Comparison of ENCODE assay signal across 11 cellular contexts in the genomic region with DNA sequence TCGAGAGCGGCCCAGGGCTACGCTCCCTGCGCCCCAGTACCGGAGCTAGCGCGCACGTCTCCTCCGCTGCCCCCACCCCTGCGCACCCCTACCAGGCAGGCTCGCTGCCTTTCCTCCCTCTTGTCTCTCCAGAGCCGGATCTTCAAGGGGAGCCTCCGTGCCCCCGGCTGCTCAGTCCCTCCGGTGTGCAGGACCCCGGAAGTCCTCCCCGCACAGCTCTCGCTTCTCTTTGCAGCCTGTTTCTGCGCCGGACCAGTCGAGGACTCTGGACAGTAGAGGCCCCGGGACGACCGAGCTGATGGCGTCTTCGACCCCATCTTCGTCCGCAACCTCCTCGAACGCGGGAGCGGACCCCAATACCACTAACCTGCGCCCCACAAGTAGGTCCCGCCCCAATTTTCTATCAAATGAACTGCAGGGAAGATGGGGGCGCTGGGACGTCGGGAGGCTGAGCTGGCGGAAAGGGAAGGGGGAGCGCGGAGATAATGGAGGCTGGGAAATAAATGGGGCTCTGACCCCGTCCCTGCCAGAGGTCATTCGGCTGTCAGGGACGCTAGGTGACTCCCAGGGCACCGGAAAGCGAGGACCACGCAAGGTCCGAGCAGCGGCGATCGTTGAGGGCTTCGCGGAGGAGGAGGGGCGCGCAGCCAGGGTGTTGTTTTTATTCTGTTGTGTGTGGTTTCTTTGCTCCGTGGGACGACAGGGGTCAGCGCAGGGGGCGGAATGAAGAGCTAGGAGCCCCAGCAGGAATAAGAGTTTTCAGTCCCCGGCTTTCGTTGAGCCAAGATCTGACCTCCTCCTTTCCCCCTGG. TPM values are rescaled to one million over a fixed set of nuclear protein-coding genes. Genes with fewer than 3 reads are reported as not detected.
DNase-seq lines count a peak whose midpoint lies in the region; ATAC-seq and TF ChIP-seq lines count a peak whose summit lies in the region.
"Had no signal": no experiment of that assay in that cellular context is flagged by ENCODE, and none has a peak within 500 bp of the region (broad histone marks: within the 10 kb centered on the region; RNA-seq: fewer than 3 reads in every experiment).

No MANE protein-coding gene starts in this region.

- ATAC-seq in HG02798 (IDR thresholded peaks at IDR 0.05; ENCODE audit: poor library complexity, unreplicated experiment): no peak

- peaks cover 7% of the 10 kb centered on the region; the same call in 1 of the 2 replicates for H3K4me1 ChIP-seq in Caco-2
- H3K4me1 ChIP-seq in neuronal stem cell (ENCODE audit: control insufficient read depth in 2 of 2, insufficient read depth in 1 of 2, low read depth in 1 of 2, low read length in 2 of 2): peaks cover 22 to 25% of the 10 kb centered on the region in 2 donors

- no peak overlapping the region for H2BK5ac ChIP-seq in neuronal stem cell (ENCODE audit: low read length)

- no peak overlapping the region for H3K9ac ChIP-seq in neuronal stem cell (ENCODE audit: low read depth, low read length, poor library complexity)

- no peaks in the 10 kb centered on the region for H3K9me3 Mint-ChIP-seq in Caco-2 (ENCODE audit: unreplicated experiment)
- H3K9me3 Mint-ChIP-seq in dendritic cell treated with granulocyte-macrophage colony-stimulating factor and Interleukin-4, amounts not matched to agents 40 ng/mL and 50 ng/mL, for 4 days: no peaks in the 10 kb centered on the region

- H3K36me3 Mint-ChIP-seq in Caco-2 (ENCODE audit: insufficient read depth, unreplicated experiment): no peaks in the 10 kb centered on the region
- no peaks in the 10 kb centered on the region for H3K36me3 Mint-ChIP-seq in dendritic cell treated with granulocyte-macrophage colony-stimulating factor and Interleukin-4, amounts not matched to agents 40 ng/mL and 50 ng/mL, for 4 days (ENCODE audit: low read depth)

- no peak overlapping the region for H3K27ac Mint-ChIP-seq in Caco-2 (ENCODE audit: unreplicated experiment)
- no peak overlapping the region for H3K27ac Mint-ChIP-seq in dendritic cell treated with granulocyte-macrophage colony-stimulating factor and Interleukin-4, amounts not matched to agents 40 ng/mL and 50 ng/mL, for 4 days

- peak overlapping the region; percentile 95 for H3K4me3 Mint-ChIP-seq in Caco-2 (ENCODE audit: unreplicated experiment)
- peak overlapping the region; percentile 11 for H3K4me3 Mint-ChIP-seq in dendritic cell treated with granulocyte-macrophage colony-stimulating factor and Interleukin-4, amounts not matched to agents 40 ng/mL and 50 ng/mL, for 4 days

- POLR2A ChIA-PET in Caco-2 (lab: Charles Lee): interaction anchor here (0.9 kb wide), 1 partner anchor 106 kb away, joined by 3 read pairs; no protein-coding TSS in a partner anchor

- peak overlapping the region; percentile 29 for H2AK5ac ChIP-seq in neuronal stem cell (ENCODE audit: low read depth, low read length)

- peak overlapping the region; percentile 68 for H3K18ac ChIP-seq in neuronal stem cell (ENCODE audit: low read length)

- no TSS peak for BruUV-seq in Caco-2 (replicated peaks; lab: Mats Ljungman, UMichigan)

- H3K27me3 Mint-ChIP-seq in Caco-2 (ENCODE audit: insufficient read depth, unreplicated experiment): peaks cover 8% of the 10 kb centered on the region
- H3K27me3 Mint-ChIP-seq in dendritic cell treated with granulocyte-macrophage colony-stimulating factor and Interleukin-4, amounts not matched to agents 40 ng/mL and 50 ng/mL, for 4 days: peaks cover 96% of the 10 kb centered on the region

- H3K27ac ChIP-seq in neuronal stem cell (replicated peaks; ENCODE audit: low read length): no peak overlapping the region
- H3K27ac ChIP-seq: epithelial cell of prostate, HL-60 had no signal

- DNase-seq in Caco-2: peak in 1 of 2 experiments; percentile 41
- DNase-seq in NCI-H526 treated with DMSO at 0.1 percent for 48 hours (lab: John Stamatoyannopoulos, UW): peak; percentile 37
- DNase-seq in neuronal stem cell (ENCODE audit: low spot score): peak; percentile 23
- DNase-seq in anterior cingulate cortex (lab: John Stamatoyannopoulos, UW): no peak
- no peak for DNase-seq in DMS 273 (lab: John Stamatoyannopoulos, UW; ENCODE audit: unreplicated experiment)
- no peak for DNase-seq in effector CD4-positive, alpha-beta T cell

- no peak overlapping the region for H3K4ac ChIP-seq in neuronal stem cell (ENCODE audit: low read length)

- peak overlapping the region; percentile 76 for H3K4me3 ChIP-seq in Caco-2 (ENCODE audit: low read depth, low read length)
- H3K4me3 ChIP-seq in neuronal stem cell (ENCODE audit: low read length in 2 of 2): peak overlapping the region; percentile 31 to 71

- peak overlapping the region; percentile 95 for H2AFZ ChIP-seq in neuronal stem cell (ENCODE audit: low read length)

- no peak for TF ChIP-seq CTCF in Caco-2 (IDR thresholded peaks at IDR 0.05; ENCODE audit: insufficient read depth in 1 of 2, low read depth in 1 of 2, low read length in 1 of 2, severe bottlenecking in 1 of 2, unreplicated experiment in 1 of 2)

- H2BK120ac ChIP-seq in neuronal stem cell (ENCODE audit: low read depth, low read length): no peak overlapping the region

- H2BK12ac ChIP-seq in neuronal stem cell (ENCODE audit: low read length): no peak overlapping the region

- CTCF ChIA-PET in Caco-2 (lab: Charles Lee): interaction anchor here (0.6 to 1.3 kb wide), 3 partner anchors 54 to 409 kb away, joined by 3 read pairs; no protein-coding TSS in a partner anchor

- H3K14ac ChIP-seq in neuronal stem cell (ENCODE audit: low read length): no peak overlapping the region

- peak overlapping the region; percentile 82 for H3K23ac ChIP-seq in neuronal stem cell (ENCODE audit: low read depth, low read length, poor library complexity)

- WGBS in neuronal stem cell (ENCODE audit: extremely low coverage in 2 of 2, insufficient read length in 2 of 2, insufficient replicate concordance in 1 of 2), 2 donors: no CpG with 5 or more reads among the region's 60 CpGs

- no peaks in the 10 kb centered on the region for H3K27me3 ChIP-seq in Caco-2 (replicated peaks; ENCODE audit: control insufficient read depth, insufficient read depth, low read length)
- peaks cover 50 to 99% (median 96%) of the 10 kb centered on the region in 3 experiments for H3K27me3 ChIP-seq in neuronal stem cell (ENCODE audit: control insufficient read depth in 3 of 3, insufficient read depth in 3 of 3, low read depth in 1 of 3, low read length in 3 of 3)

- H3K9me3 ChIP-seq in Caco-2 (no peaks in the 10 kb centered on the region), neuronal stem cell (replicated peaks in 1 of 2; ENCODE audit: control insufficient read depth in 2 of 2, insufficient read depth in 1 of 2, low read depth in 1 of 2, low read length in 2 of 2) (peaks cover 0 to 3% of the 10 kb centered on the region in 2 donors)

- H3K4me1 Mint-ChIP-seq in Caco-2 (ENCODE audit: low read depth, unreplicated experiment): peaks cover 7% of the 10 kb centered on the region
- H3K4me1 Mint-ChIP-seq in dendritic cell treated with granulocyte-macrophage colony-stimulating factor and Interleukin-4, amounts not matched to agents 40 ng/mL and 50 ng/mL, for 4 days (ENCODE audit: low read depth): peaks cover 79% of the 10 kb centered on the region

- no peaks in the 10 kb centered on the region for H3K79me1 ChIP-seq in neuronal stem cell (ENCODE audit: low read depth, low read length)

- peak overlapping the region; percentile 31 for H2BK15ac ChIP-seq in neuronal stem cell (ENCODE audit: low read length)

- no peaks in the 10 kb centered on the region for H3K36me3 ChIP-seq in Caco-2 (ENCODE audit: control insufficient read depth, insufficient read depth, low read length)
- H3K36me3 ChIP-seq in neuronal stem cell (replicated peaks in 1 of 2; ENCODE audit: control insufficient read depth in 2 of 2, insufficient read depth in 2 of 2, low read length in 2 of 2): no peaks in the 10 kb centered on the region

- H4K91ac ChIP-seq in neuronal stem cell (ENCODE audit: low read depth, low read length, poor library complexity): no peak overlapping the region

- no peak overlapping the region for H4K8ac ChIP-seq in neuronal stem cell (ENCODE audit: low read depth, low read length)

- peak overlapping the region; percentile 95 for H3K4me2 ChIP-seq in neuronal stem cell (ENCODE audit: insufficient read depth, low read length, poor library complexity, severe bottlenecking)

- intact Hi-C loops in Caco-2 (cut with micrococcal nuclease; ENCODE audit: unreplicated experiment): loop anchor here (10.0 kb wide), 1 partner anchor 234 kb away; no protein-coding TSS in a partner anchor
- intact Hi-C loops in dendritic cell treated with granulocyte-macrophage colony-stimulating factor and Interleukin-4, amounts not matched to agents 40 ng/mL and 50 ng/mL, for 4 days (cut with micrococcal nuclease): loop anchor here (10.0 kb wide), 1 partner anchor 584 kb away; no protein-coding TSS in a partner anchor

RNA-seq across cellular contexts. Expression of a gene that starts 1.8 kb away (rescaled TPM):
- 14.7 and 18.5 TPM in 2 replicates for total RNA-seq in Caco-2 (2022)
- polyA plus RNA-seq in neuronal stem cell (2013, experiment 1 of 2): 0.08 TPM
- polyA plus RNA-seq in neuronal stem cell (2013, experiment 2 of 2): 0.14 TPM

RNA-seq across cellular contexts. Expression of a gene that starts 48.3 kb away (rescaled TPM):
- total RNA-seq in Caco-2 (2022): 3.1 and 3.3 TPM in 2 replicates
- 1.4 TPM for polyA plus RNA-seq in neuronal stem cell (2013, experiment 1 of 2)
- 1.5 TPM for polyA plus RNA-seq in neuronal stem cell (2013, experiment 2 of 2)
- total RNA-seq: T-helper 1 cell treated with Interleukin-12 subunit alpha and Interleukin-12 subunit beta and Interleukin-4 antibody, amounts not matched to agents 30 ng/mL and 1 ng/mL, for 36 hours had no signal

Comparison
In these comparisons a context has a peak if more than half of its experiments do, and no peak if none do; other contexts are left out.
1. DNase-seq: peak in NCI-H526 treated with DMSO at 0.1 percent for 48 hours (single experiment) and neuronal stem cell (single experiment); none in anterior cingulate cortex (0 of 58), DMS 273 (single experiment) and effector CD4-positive, alpha-beta T cell (single experiment).